ENCODE assay signal across 16 cellular contexts in the genomic region with DNA sequence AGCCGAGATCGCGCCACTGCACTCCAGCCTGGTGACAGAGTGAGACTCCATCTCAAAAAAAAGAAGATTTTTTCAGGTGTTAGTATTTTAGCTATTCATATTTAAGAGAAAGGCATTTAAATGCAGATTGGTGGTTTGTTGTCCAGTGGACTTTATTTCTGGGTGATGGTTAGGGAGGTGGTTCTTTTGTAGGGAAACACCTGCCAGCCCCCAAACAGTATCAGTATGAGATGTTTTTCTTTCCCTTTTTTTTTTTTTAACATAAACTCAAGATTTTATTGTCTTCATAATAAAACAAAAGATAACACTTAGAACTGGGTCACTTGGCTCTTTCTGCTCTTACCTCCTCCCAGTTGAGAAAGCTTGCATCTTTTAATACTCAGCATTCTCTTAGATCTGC. TPM values are rescaled to one million over a fixed set of nuclear protein-coding genes. Genes with fewer than 3 reads are reported as not detected.
DNase-seq lines count a peak whose midpoint lies in the region; ATAC-seq and TF ChIP-seq lines count a peak whose summit lies in the region.
"Had no signal": no experiment of that assay in that cellular context is flagged by ENCODE, and none has a peak within 500 bp of the region (broad histone marks: within the 10 kb centered on the region; RNA-seq: fewer than 3 reads in every experiment).

No MANE protein-coding gene starts in this region.

- H4K20me1 ChIP-seq in H9 (ENCODE audit: control insufficient read depth, insufficient read depth, insufficient read length), result no peaks in the 10 kb centered on the region

- H2BK20ac ChIP-seq in H9 (ENCODE audit: low read depth, low read length, poor library complexity, severe bottlenecking), result no peak overlapping the region

- H3K9me3 ChIP-seq in H9 (ENCODE audit: control insufficient read depth, low read depth, low read length), result no peaks in the 10 kb centered on the region
- H3K9me3 ChIP-seq: BE2C, Caco-2 had no signal

- no peaks in the 10 kb centered on the region for H3K27me3 Mint-ChIP-seq in activated naive CD8-positive, alpha-beta T cell treated with anti-CD3 and anti-CD28 coated beads, Interleukin-2, amount 10 ng/mL, durations not matched to agents 7 days and 5 days
- H3K27me3 Mint-ChIP-seq in activated naive CD8-positive, alpha-beta T cell treated with anti-CD3 and anti-CD28 coated beads, Interleukin-2, amount 50 U/mL, for 24 hours, result no peaks in the 10 kb centered on the region
- H3K27me3 Mint-ChIP-seq in H9 (ENCODE audit: low read depth), result no peaks in the 10 kb centered on the region
- no peaks in the 10 kb centered on the region for H3K27me3 Mint-ChIP-seq in activated T-helper 2 cell treated with anti-CD3 and anti-CD28 coated beads, Interferon-gamma antibody, Interleukin-2, Interleukin-4, amounts not matched to agents 10 μg/mL and 5 μg/mL and 100 μg/mL, durations not matched to agents 14 hours and 24 hours and 36 hours (ENCODE audit: low read depth)
- H3K27me3 Mint-ChIP-seq: CD4-positive, alpha-beta T cell had no signal

- ATAC-seq in activated naive CD8-positive, alpha-beta T cell treated with anti-CD3 and anti-CD28 coated beads, Interleukin-2, amount 10 ng/mL, durations not matched to agents 7 days and 5 days (ENCODE audit: low read depth), result no peak
- no peak for ATAC-seq in activated naive CD8-positive, alpha-beta T cell treated with anti-CD3 and anti-CD28 coated beads, Interleukin-2, amount 50 U/mL, for 24 hours
- ATAC-seq: HCT116 had no signal

- no peak overlapping the region for H3K4ac ChIP-seq in H9 (ENCODE audit: low read depth, low read length)

- no peaks in the 10 kb centered on the region for H3K23me2 ChIP-seq in H9 (ENCODE audit: insufficient read length, low read depth, low read length, poor library complexity, severe bottlenecking)

- no peak overlapping the region for H3K9ac ChIP-seq in H9 (ENCODE audit: extremely low read depth, insufficient read length, low read length)
- H3K9ac ChIP-seq: GM23248 had no signal

- no peak overlapping the region for H4K8ac ChIP-seq in H9 (replicated peaks; ENCODE audit: insufficient read length, low read depth, low read length)

- H3K56ac ChIP-seq in H9 (ENCODE audit: insufficient read length, low read depth, low read length), result no peak overlapping the region

- H3K9me3 Mint-ChIP-seq in activated naive CD8-positive, alpha-beta T cell treated with anti-CD3 and anti-CD28 coated beads, Interleukin-2, amount 10 ng/mL, durations not matched to agents 7 days and 5 days, result no peaks in the 10 kb centered on the region
- no peaks in the 10 kb centered on the region for H3K9me3 Mint-ChIP-seq in activated naive CD8-positive, alpha-beta T cell treated with anti-CD3 and anti-CD28 coated beads, Interleukin-2, amount 50 U/mL, for 24 hours
- no peaks in the 10 kb centered on the region for H3K9me3 Mint-ChIP-seq in H9
- H3K9me3 Mint-ChIP-seq in activated T-helper 2 cell treated with anti-CD3 and anti-CD28 coated beads, Interferon-gamma antibody, Interleukin-2, Interleukin-4, amounts not matched to agents 10 μg/mL and 5 μg/mL and 100 μg/mL, durations not matched to agents 14 hours and 24 hours and 36 hours, result no peaks in the 10 kb centered on the region
- H3K9me3 Mint-ChIP-seq: CD4-positive, alpha-beta T cell; HFFc6 had no signal

- no peak overlapping the region for H4K5ac ChIP-seq in H9 (ENCODE audit: insufficient read length, low read depth, low read length)

- no peak overlapping the region for H3K4me2 ChIP-seq in H9 (ENCODE audit: insufficient read depth, insufficient read length, low read length)

- no peak overlapping the region for H2BK120ac ChIP-seq in H9 (ENCODE audit: low read depth, low read length, poor library complexity, severe bottlenecking)

- H3K4me1 ChIP-seq in H9 (ENCODE audit: insufficient read depth, low read length), result no peaks in the 10 kb centered on the region
- H3K4me1 ChIP-seq: BE2C, Caco-2 had no signal

- H3K36me3 Mint-ChIP-seq in activated naive CD8-positive, alpha-beta T cell treated with anti-CD3 and anti-CD28 coated beads, Interleukin-2, amount 10 ng/mL, durations not matched to agents 7 days and 5 days, result peaks cover 41% of the 10 kb centered on the region
- H3K36me3 Mint-ChIP-seq in activated naive CD8-positive, alpha-beta T cell treated with anti-CD3 and anti-CD28 coated beads, Interleukin-2, amount 50 U/mL, for 24 hours (ENCODE audit: low read depth), result peaks cover 32% of the 10 kb centered on the region
- peaks cover 8 to 37% (median 29%) of the 10 kb centered on the region in 3 experiments for H3K36me3 Mint-ChIP-seq in H9 (ENCODE audit: insufficient read depth in 1 of 3, low read depth in 3 of 3)
- H3K36me3 Mint-ChIP-seq in activated T-helper 2 cell treated with anti-CD3 and anti-CD28 coated beads, Interferon-gamma antibody, Interleukin-2, Interleukin-4, amounts not matched to agents 10 μg/mL and 5 μg/mL and 100 μg/mL, durations not matched to agents 14 hours and 24 hours and 36 hours (ENCODE audit: low read depth), result peaks cover 48% of the 10 kb centered on the region

- H3K79me2 ChIP-seq in H9 (ENCODE audit: insufficient read depth, low read length), result no peaks in the 10 kb centered on the region

- DNase-seq in activated naive CD8-positive, alpha-beta T cell treated with anti-CD3 and anti-CD28 coated beads, Interleukin-2, amount 10 ng/mL, durations not matched to agents 7 days and 5 days, result no peak
- no peak for DNase-seq in activated naive CD8-positive, alpha-beta T cell treated with anti-CD3 and anti-CD28 coated beads, Interleukin-2, amount 50 U/mL, for 24 hours
- DNase-seq in H9 (no peak), 8988T (no peak), foreskin melanocyte (no peak), hepatic stellate cell (ENCODE audit: low spot score) (no peak)
- no peak for DNase-seq in activated T-helper 2 cell treated with anti-CD3 and anti-CD28 coated beads, Interferon-gamma antibody, Interleukin-2, Interleukin-4, amounts not matched to agents 10 μg/mL and 5 μg/mL and 100 μg/mL, durations not matched to agents 14 hours and 24 hours and 36 hours (ENCODE audit: low spot score)
- DNase-seq: ACHN; BE2C; Caco-2; CD4-positive, alpha-beta T cell; GDM1; GM23248; HFFc6 had no signal

- no peak overlapping the region for H2AK5ac ChIP-seq in H9 (ENCODE audit: insufficient read length, low read length)

- no peak overlapping the region for H4K91ac ChIP-seq in H9 (ENCODE audit: insufficient read length, low read depth, low read length)

- no peak overlapping the region for H3K23ac ChIP-seq in H9 (ENCODE audit: insufficient read length, low read depth, low read length)

- H2BK15ac ChIP-seq in H9 (ENCODE audit: low read depth, low read length), result no peak overlapping the region

- intact Hi-C loops in activated T-helper 2 cell treated with anti-CD3 and anti-CD28 coated beads, Interferon-gamma antibody, Interleukin-2, Interleukin-4, amounts not matched to agents 10 μg/mL and 5 μg/mL and 100 μg/mL, durations not matched to agents 14 hours and 24 hours and 36 hours (cut with micrococcal nuclease), result no loop called here

- no peaks in the 10 kb centered on the region for H3K79me1 ChIP-seq in H9 (ENCODE audit: insufficient read depth, low read depth, low read length, poor library complexity, severe bottlenecking)

- H2BK5ac ChIP-seq in H9 (ENCODE audit: insufficient read length, low read length), result no peak overlapping the region

- no peak overlapping the region for H3K27ac Mint-ChIP-seq in activated naive CD8-positive, alpha-beta T cell treated with anti-CD3 and anti-CD28 coated beads, Interleukin-2, amount 10 ng/mL, durations not matched to agents 7 days and 5 days
- no peak overlapping the region for H3K27ac Mint-ChIP-seq in activated naive CD8-positive, alpha-beta T cell treated with anti-CD3 and anti-CD28 coated beads, Interleukin-2, amount 50 U/mL, for 24 hours
- H3K27ac Mint-ChIP-seq in H9, result peak overlapping the region in 2 of 3 experiments; percentile 51 to 57; a peak in 3 of 7 replicates
- peak overlapping the region; percentile 19 for H3K27ac Mint-ChIP-seq in activated T-helper 2 cell treated with anti-CD3 and anti-CD28 coated beads, Interferon-gamma antibody, Interleukin-2, Interleukin-4, amounts not matched to agents 10 μg/mL and 5 μg/mL and 100 μg/mL, durations not matched to agents 14 hours and 24 hours and 36 hours
- H3K27ac Mint-ChIP-seq: CD4-positive, alpha-beta T cell; HFFc6 had no signal

- H3K4me1 Mint-ChIP-seq in activated naive CD8-positive, alpha-beta T cell treated with anti-CD3 and anti-CD28 coated beads, Interleukin-2, amount 10 ng/mL, durations not matched to agents 7 days and 5 days, result peaks cover 21% of the 10 kb centered on the region
- H3K4me1 Mint-ChIP-seq in activated naive CD8-positive, alpha-beta T cell treated with anti-CD3 and anti-CD28 coated beads, Interleukin-2, amount 50 U/mL, for 24 hours, result peaks cover 12% of the 10 kb centered on the region
- H3K4me1 Mint-ChIP-seq in H9, result no peaks in the 10 kb centered on the region
- H3K4me1 Mint-ChIP-seq in activated T-helper 2 cell treated with anti-CD3 and anti-CD28 coated beads, Interferon-gamma antibody, Interleukin-2, Interleukin-4, amounts not matched to agents 10 μg/mL and 5 μg/mL and 100 μg/mL, durations not matched to agents 14 hours and 24 hours and 36 hours (ENCODE audit: low read depth), result peaks cover 29% of the 10 kb centered on the region

- no peak overlapping the region for H2BK12ac ChIP-seq in H9 (ENCODE audit: insufficient read length, low read depth, low read length)

- H3K14ac ChIP-seq in H9 (ENCODE audit: insufficient read depth, low read length), result no peak overlapping the region

- no peak overlapping the region for H3T11ph ChIP-seq in H9 (ENCODE audit: low read length)

- POLR2A ChIA-PET in activated naive CD8-positive, alpha-beta T cell treated with anti-CD3 and anti-CD28 coated beads, Interleukin-2, amount 10 ng/mL, durations not matched to agents 7 days and 5 days (lab: Charles Lee), result interaction anchor here (0.6 to 1.3 kb wide), 2 partner anchors 9 to 18 kb away, joined by 3 to 5 read pairs; no protein-coding TSS in a partner anchor

- H3K27me3 ChIP-seq in H9 (ENCODE audit: insufficient read depth, low read length), result no peaks in the 10 kb centered on the region
- H3K27me3 ChIP-seq: BE2C had no signal

- no peak overlapping the region for H3K18ac ChIP-seq in H9 (ENCODE audit: insufficient read length, low read depth, low read length)

- H2AFZ ChIP-seq in H9 (ENCODE audit: low read length), result no peak overlapping the region
- H2AFZ ChIP-seq: GM23248 had no signal

- H3K4me3 Mint-ChIP-seq in activated naive CD8-positive, alpha-beta T cell treated with anti-CD3 and anti-CD28 coated beads, Interleukin-2, amount 10 ng/mL, durations not matched to agents 7 days and 5 days, result peak overlapping the region; percentile 9
- H3K4me3 Mint-ChIP-seq in activated naive CD8-positive, alpha-beta T cell treated with anti-CD3 and anti-CD28 coated beads, Interleukin-2, amount 50 U/mL, for 24 hours, result no peak overlapping the region
- no peak overlapping the region for H3K4me3 Mint-ChIP-seq in H9
- H3K4me3 Mint-ChIP-seq in activated T-helper 2 cell treated with anti-CD3 and anti-CD28 coated beads, Interferon-gamma antibody, Interleukin-2, Interleukin-4, amounts not matched to agents 10 μg/mL and 5 μg/mL and 100 μg/mL, durations not matched to agents 14 hours and 24 hours and 36 hours (ENCODE audit: low read depth), result no peak overlapping the region
- H3K4me3 Mint-ChIP-seq: CD4-positive, alpha-beta T cell; HFFc6 had no signal

- no peak overlapping the region for H3K27ac ChIP-seq in H9 (ENCODE audit: insufficient read length, low read depth, low read length)
- H3K27ac ChIP-seq: C4-2B, GM23248 had no signal

- TF ChIP-seq CTCF in H9 (conservative IDR thresholded peaks at IDR 0.05), result no peak

- WGBS in H9 (ENCODE audit: extremely low coverage, insufficient read length, low lambda C conversion rate), result no CpG with 5 or more reads among the region's 3 CpGs

RNA-seq across cellular contexts. Expression of gene CCDC18, which starts 9.9 kb away (rescaled TPM):
- 10 to 100 TPM; 25.2 to 29.2 TPM for total RNA-seq in activated naive CD8-positive, alpha-beta T cell treated with anti-CD3 and anti-CD28 coated beads, Interleukin-2, amount 10 ng/mL, durations not matched to agents 7 days and 5 days
- total RNA-seq in H9 (2021), result 17.3 and 19.5 TPM in 2 replicates
- total RNA-seq in activated T-helper 2 cell treated with anti-CD3 and anti-CD28 coated beads, Interferon-gamma antibody, Interleukin-2, Interleukin-4, amounts not matched to agents 10 μg/mL and 5 μg/mL and 100 μg/mL, durations not matched to agents 14 hours and 24 hours and 36 hours, result 20.1 and 22.9 TPM in 2 replicates

RNA-seq across cellular contexts. Expression of gene TMED5, which starts 10.2 kb away (rescaled TPM):
- total RNA-seq in activated naive CD8-positive, alpha-beta T cell treated with anti-CD3 and anti-CD28 coated beads, Interleukin-2, amount 10 ng/mL, durations not matched to agents 7 days and 5 days, result 10 to 100 TPM; 48.2 to 52.3 TPM
- total RNA-seq in H9 (2021), result 32.9 and 35.0 TPM in 2 replicates
- total RNA-seq in activated T-helper 2 cell treated with anti-CD3 and anti-CD28 coated beads, Interferon-gamma antibody, Interleukin-2, Interleukin-4, amounts not matched to agents 10 μg/mL and 5 μg/mL and 100 μg/mL, durations not matched to agents 14 hours and 24 hours and 36 hours, result 58.6 and 60.4 TPM in 2 replicates

Comparison
In these comparisons a context has a peak if more than half of its experiments do, and no peak if none do; other contexts are left out.
1. H3K27ac Mint-ChIP-seq: peak in H9 (2 of 3) and activated T-helper 2 cell treated with anti-CD3 and anti-CD28 coated beads, Interferon-gamma antibody, Interleukin-2, Interleukin-4, amounts not matched to agents 10 μg/mL and 5 μg/mL and 100 μg/mL, durations not matched to agents 14 hours and 24 hours and 36 hours (single experiment); none in activated naive CD8-positive, alpha-beta T cell treated with anti-CD3 and anti-CD28 coated beads, Interleukin-2, amount 10 ng/mL, durations not matched to agents 7 days and 5 days (single experiment) and activated naive CD8-positive, alpha-beta T cell treated with anti-CD3 and anti-CD28 coated beads, Interleukin-2, amount 50 U/mL, for 24 hours (single experiment).